7 cellular contexts compared by ENCODE assay signal in the genomic region with DNA sequence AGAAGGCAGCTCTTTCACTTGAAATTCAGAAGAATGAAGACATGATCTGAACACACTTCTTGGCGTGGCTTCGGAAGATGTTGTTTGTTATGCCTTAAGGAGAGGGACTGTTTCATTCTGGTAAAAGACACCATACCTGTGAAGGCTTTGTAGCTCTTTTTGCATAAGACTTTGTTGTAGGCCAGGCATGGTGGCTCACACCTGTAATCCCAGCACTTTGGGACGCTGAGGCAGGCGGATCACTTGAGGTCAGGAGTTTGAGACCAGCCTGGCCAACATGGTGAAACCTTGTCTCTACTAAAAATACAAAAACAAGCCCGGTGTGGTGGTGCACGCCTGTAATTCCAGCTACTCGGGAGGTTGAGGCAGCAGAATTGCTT.
DNase-seq lines count a peak whose midpoint lies in the region; ATAC-seq and TF ChIP-seq lines count a peak whose summit lies in the region.
"Not testable (repeated sequence)": the region's sequence is repeated elsewhere in the genome, so short reads cannot be mapped to it uniquely, and the experiment has no call there.

No MANE protein-coding gene starts in this region.

- H3K27ac ChIP-seq in DND-41 (ENCODE audit: low read length) (peak overlapping the region; percentile 13; the same call in 1 of the 2 replicates), RWPE2 (ENCODE audit: poor library complexity, severe bottlenecking) (peak overlapping the region; percentile 26), brain microvascular endothelial cell (peak overlapping the region; percentile 77), smooth muscle cell (ENCODE audit: low read depth) (peak overlapping the region; percentile 94)
- H3K27ac ChIP-seq in iPS-20b (ENCODE audit: low read length) = not testable (repeated sequence)

- POLR2A ChIA-PET in activated CD8-positive, alpha-beta T cell treated with anti-CD3 and anti-CD28 coated beads for 36 hours (lab: Charles Lee) = interaction anchor here (1.6 kb wide), 1 partner anchor 16 kb away, joined by 5 read pairs; no protein-coding TSS in a partner anchor

- not testable (repeated sequence) for H2AFZ ChIP-seq in DND-41 (ENCODE audit: low read depth, low read length)
- peak overlapping the region; percentile 47 for H2AFZ ChIP-seq in smooth muscle cell (ENCODE audit: low read depth)

- TF ChIP-seq CTCF in DND-41 (IDR thresholded peaks at IDR 0.05; ENCODE audit: borderline replicate concordance, extremely low read depth, low read length, poor library complexity, severe bottlenecking); RWPE2 (IDR thresholded peaks at IDR 0.05; ENCODE audit: poor library complexity, severe bottlenecking); activated CD8-positive, alpha-beta T cell treated with anti-CD3 and anti-CD28 coated beads for 36 hours (IDR thresholded peaks at IDR 0.05); brain microvascular endothelial cell (IDR thresholded peaks at IDR 0.05; ENCODE audit: low read depth, low read length, missing control alignments); nephron (IDR thresholded peaks at IDR 0.05; ENCODE audit: unreplicated experiment in 3 of 3); smooth muscle cell (IDR thresholded peaks at IDR 0.05; ENCODE audit: borderline replicate concordance, insufficient read depth, poor library complexity, severe bottlenecking): not testable (repeated sequence)

- CTCF ChIA-PET in activated CD8-positive, alpha-beta T cell treated with anti-CD3 and anti-CD28 coated beads for 36 hours (lab: Charles Lee) = interaction anchor here (0.7 to 1.6 kb wide), 3 partner anchors 8 to 27 kb away, joined by 3 to 5 read pairs (median 3); no protein-coding TSS in a partner anchor

- peaks cover 17% of the 10 kb centered on the region for H3K4me1 ChIP-seq in DND-41 (ENCODE audit: insufficient read depth, low read length)
- peaks cover 13% of the 10 kb centered on the region for H3K4me1 ChIP-seq in RWPE2 (ENCODE audit: insufficient read depth, poor library complexity, severe bottlenecking)
- H3K4me1 ChIP-seq in iPS-20b (ENCODE audit: insufficient read depth, low read length) = peaks cover 11% of the 10 kb centered on the region; the same call in 1 of the 2 replicates
- peaks cover 16% of the 10 kb centered on the region for H3K4me1 ChIP-seq in smooth muscle cell (ENCODE audit: low read depth)

- H3K27me3 ChIP-seq in DND-41 (ENCODE audit: insufficient read depth, low read length, poor library complexity); RWPE2 (ENCODE audit: insufficient read depth, poor library complexity, severe bottlenecking); brain microvascular endothelial cell (replicated peaks); iPS-20b (ENCODE audit: insufficient read depth, low read length); smooth muscle cell (ENCODE audit: low read depth): not testable (repeated sequence)

- H3K9ac ChIP-seq in DND-41 (ENCODE audit: low read depth, low read length) = not testable (repeated sequence)
- H3K9ac ChIP-seq in iPS-20b (ENCODE audit: low read depth, low read length) (0 out of 2 replicates have a peak overlapping the region, but pooled peaks have one; percentile 18), smooth muscle cell (ENCODE audit: low read depth) (peak overlapping the region; percentile 69)

- H4K20me1 ChIP-seq in DND-41 (ENCODE audit: insufficient read depth, low read length); smooth muscle cell (ENCODE audit: low read depth): not testable (repeated sequence)

- not testable (repeated sequence) for H3F3A ChIP-seq in smooth muscle cell (ENCODE audit: low read depth)

- in situ Hi-C loops in brain microvascular endothelial cell (cut with HindIII; ENCODE audit: low pct_ligation_motif_present, low sequenced_read_pairs) = not testable (repeated sequence)

- peak overlapping the region; percentile 78 for H3K27ac Mint-ChIP-seq in activated CD8-positive, alpha-beta T cell treated with anti-CD3 and anti-CD28 coated beads for 36 hours
- H3K27ac Mint-ChIP-seq in nephron = peak overlapping the region; percentile 85 to 94 (median 86)

- ATAC-seq in DND-41 (ENCODE audit: insufficient read depth, low read depth); RWPE2 (ENCODE audit: low read depth); activated CD8-positive, alpha-beta T cell treated with anti-CD3 and anti-CD28 coated beads for 36 hours: not testable (repeated sequence)

- H3K79me2 ChIP-seq in DND-41 (ENCODE audit: insufficient read depth, low read length); smooth muscle cell (ENCODE audit: low read depth): not testable (repeated sequence)

- H3K4me1 Mint-ChIP-seq in activated CD8-positive, alpha-beta T cell treated with anti-CD3 and anti-CD28 coated beads for 36 hours (ENCODE audit: low read depth) = peaks cover 18% of the 10 kb centered on the region
- peaks cover 16% of the 10 kb centered on the region for H3K4me1 Mint-ChIP-seq in nephron

- H3K36me3 ChIP-seq in DND-41 (ENCODE audit: insufficient read depth, low read length); RWPE2 (ENCODE audit: low read depth); brain microvascular endothelial cell (replicated peaks); iPS-20b (ENCODE audit: insufficient read depth, low read depth, low read length); smooth muscle cell (ENCODE audit: low read depth): not testable (repeated sequence)

- H3K4me3 ChIP-seq in DND-41 (ENCODE audit: low read depth in 1 of 2, low read length in 2 of 2); RWPE2 (ENCODE audit: severe bottlenecking); brain microvascular endothelial cell (ENCODE audit: low read depth, low read length); iPS-20b (ENCODE audit: low read length); smooth muscle cell: not testable (repeated sequence)

- H3K4me3 Mint-ChIP-seq in activated CD8-positive, alpha-beta T cell treated with anti-CD3 and anti-CD28 coated beads for 36 hours; nephron: not testable (repeated sequence)

- WGBS in smooth muscle cell (ENCODE audit: low lambda C conversion rate) = 92% methylated on average over 7 of the region's 7 CpGs

- not testable (repeated sequence) for H3K9me3 ChIP-seq in DND-41 (ENCODE audit: insufficient read depth, low read length, severe bottlenecking); RWPE2 (ENCODE audit: severe bottlenecking); iPS-20b (ENCODE audit: insufficient read depth, low read depth, low read length); smooth muscle cell (replicated peaks; ENCODE audit: low read depth)

- intact Hi-C loops in activated CD8-positive, alpha-beta T cell treated with anti-CD3 and anti-CD28 coated beads for 36 hours (cut with micrococcal nuclease) = not testable (repeated sequence)

- H3K9me3 Mint-ChIP-seq in activated CD8-positive, alpha-beta T cell treated with anti-CD3 and anti-CD28 coated beads for 36 hours; nephron: not testable (repeated sequence)

- not testable (repeated sequence) for H3K27me3 Mint-ChIP-seq in activated CD8-positive, alpha-beta T cell treated with anti-CD3 and anti-CD28 coated beads for 36 hours; nephron (ENCODE audit: low read depth)

- DNase-seq in DND-41; RWPE2 (ENCODE audit: low spot score); activated CD8-positive, alpha-beta T cell treated with anti-CD3 and anti-CD28 coated beads for 36 hours; brain microvascular endothelial cell; smooth muscle cell (lab: John Stamatoyannopoulos, UW; ENCODE audit: unreplicated experiment): not testable (repeated sequence)

- not testable (repeated sequence) for H3K4me2 ChIP-seq in DND-41 (ENCODE audit: insufficient read depth, low read length)
- H3K4me2 ChIP-seq in smooth muscle cell = peak overlapping the region; percentile 70

- not testable (repeated sequence) for H3K36me3 Mint-ChIP-seq in activated CD8-positive, alpha-beta T cell treated with anti-CD3 and anti-CD28 coated beads for 36 hours (ENCODE audit: low read depth); nephron (ENCODE audit: low read depth)
